Comparison of ENCODE assay signal across 8 cellular contexts in genomic region chr11:10540546-10540914, GRCh38. TPM values are rescaled to one million over a fixed set of nuclear protein-coding genes. Genes with fewer than 3 reads are reported as not detected.
DNase-seq lines count a peak whose midpoint lies in the region; ATAC-seq and TF ChIP-seq lines count a peak whose summit lies in the region.

No MANE protein-coding gene starts in this region.

- peak overlapping the region; percentile 90 for H3K4me3 Mint-ChIP-seq in chondrocyte (ENCODE audit: unreplicated experiment)

- H3K36me3 Mint-ChIP-seq in chondrocyte (ENCODE audit: low read depth) = no peaks in the 10 kb centered on the region

- H3K9me3 Mint-ChIP-seq in chondrocyte (ENCODE audit: low read depth) = no peaks in the 10 kb centered on the region

- H3K4me1 Mint-ChIP-seq in chondrocyte (ENCODE audit: low read depth) = peaks cover 48% of the 10 kb centered on the region

- peak overlapping the region; percentile 68 to 95 (median 94) for H3K4me3 ChIP-seq in right lobe of liver

- intact Hi-C loops in right lobe of liver (cut with DNase I) = no loop called here

- peaks cover 0 to 5% (median 2%) of the 10 kb centered on the region in 4 donors for H3K4me1 ChIP-seq in right lobe of liver

- TF ChIP-seq CTCF in chondrocyte (IDR thresholded peaks at IDR 0.05) = no peak
- TF ChIP-seq CTCF in right lobe of liver (IDR thresholded peaks at IDR 0.05) = no peak

- H3K27ac ChIP-seq in right lobe of liver (peak overlapping the region; percentile 68 to 89 (median 88)), substantia nigra (ENCODE audit: low read depth, low read length, poor library complexity, severe bottlenecking) (peak overlapping the region; percentile 83)

- no peak for TF ChIP-seq POLR2A in right lobe of liver (IDR thresholded peaks at IDR 0.05)

- H3K27me3 ChIP-seq in right lobe of liver = no peaks in the 10 kb centered on the region

- H3K27ac Mint-ChIP-seq in chondrocyte (ENCODE audit: unreplicated experiment) = peak overlapping the region; percentile 93

- peak; percentile 1 to 9 for ATAC-seq in activated CD4-positive, CD25-positive, alpha-beta regulatory T cell treated with anti-CD3 and anti-CD28 coated beads, Interleukin-2, amount 50 U/mL, for 24 hours
- ATAC-seq in HG02763 (IDR thresholded peaks at IDR 0.05; ENCODE audit: unreplicated experiment) (peak; percentile 25), right lobe of liver (peak; percentile 73 to 75 (median 74))

- 0% methylated on average over 9 of the region's 25 CpGs for WGBS in right lobe of liver (ENCODE audit: insufficient coverage, low coverage, low lambda C conversion rate, missing lambda C conversion rate)

- H3K9me3 ChIP-seq in right lobe of liver = no peaks in the 10 kb centered on the region

- no peaks in the 10 kb centered on the region for H3K27me3 Mint-ChIP-seq in chondrocyte (ENCODE audit: low read depth)

- no peak for DNase-seq in activated CD4-positive, CD25-positive, alpha-beta regulatory T cell treated with anti-CD3 and anti-CD28 coated beads, Interleukin-2, amount 50 U/mL, for 72 hours
- DNase-seq in NCI-H345 (lab: John Stamatoyannopoulos, UW) = peak; percentile 61
- no peak for DNase-seq in chondrocyte (ENCODE audit: low spot score)
- peak; percentile 65 to 77 (median 73) for DNase-seq in right lobe of liver
- DNase-seq in substantia nigra (lab: John Stamatoyannopoulos, UW) = peak in 8 of 49 donors; percentile 35 to 70 (median 61)
- no peak for DNase-seq in activated effector memory CD4-positive, alpha-beta T cell treated with Interleukin-2 at 50 U/mL for 16 hours

- no peaks in the 10 kb centered on the region for H3K36me3 ChIP-seq in right lobe of liver

RNA-seq across cellular contexts. Expression of gene RNF141, which starts 0.5 kb away (rescaled TPM):
- total RNA-seq in chondrocyte = 18.9 to 35.9 TPM (median 30.4 TPM) in 3 replicates
- total RNA-seq in right lobe of liver = 10 to 100 TPM; 11.2 to 21.0 (median 15.1) TPM

RNA-seq across cellular contexts. Expression of gene LYVE1, which starts 27.9 kb away (rescaled TPM):
- 1.2 to 5.2 TPM (median 3.5 TPM) in 3 replicates for total RNA-seq in chondrocyte
- 10 to 100 TPM in 5 of 6 experiments, 1 to 10 TPM in 1; 9.3 to 60.8 (median 28.3) TPM for total RNA-seq in right lobe of liver

Comparison
In these comparisons a context has a peak if more than half of its experiments do, and no peak if none do; other contexts are left out.
1. ATAC-seq: peak in every context shown above with its lines; median percentile 74 in right lobe of liver; 25 in HG02763; 5 in activated CD4-positive, CD25-positive, alpha-beta regulatory T cell treated with anti-CD3 and anti-CD28 coated beads, Interleukin-2, amount 50 U/mL, for 24 hours.
2. DNase-seq: peak in NCI-H345 (single experiment) and right lobe of liver (3 of 3); none in activated CD4-positive, CD25-positive, alpha-beta regulatory T cell treated with anti-CD3 and anti-CD28 coated beads, Interleukin-2, amount 50 U/mL, for 72 hours (single experiment), chondrocyte (single experiment) and activated effector memory CD4-positive, alpha-beta T cell treated with Interleukin-2 at 50 U/mL for 16 hours (single experiment).